18 cellular contexts compared by ENCODE assay signal in genomic region chr16:80759419-80760162, GRCh38. TPM values are rescaled to one million over a fixed set of nuclear protein-coding genes. Genes with fewer than 3 reads are reported as not detected.
DNase-seq lines count a peak whose midpoint lies in the region; ATAC-seq and TF ChIP-seq lines count a peak whose summit lies in the region.
"Had no signal": no experiment of that assay in that cellular context is flagged by ENCODE, and none has a peak within 500 bp of the region (broad histone marks: within the 10 kb centered on the region; RNA-seq: fewer than 3 reads in every experiment).

No MANE protein-coding gene starts in this region.

- peak overlapping the region; percentile 69 for H3K27ac Mint-ChIP-seq in activated naive CD8-positive, alpha-beta T cell treated with anti-CD3 and anti-CD28 coated beads, Interleukin-2, amount 50 U/mL, for 24 hours
- no peak overlapping the region for H3K27ac Mint-ChIP-seq in activated naive CD8-positive, alpha-beta T cell treated with anti-CD3 and anti-CD28 coated beads for 36 hours
- H3K27ac Mint-ChIP-seq: dendritic cell treated with granulocyte-macrophage colony-stimulating factor and Interleukin-4, amounts not matched to agents 40 ng/mL and 50 ng/mL, for 4 days; HFFc6 had no signal

- peaks cover 4% of the 10 kb centered on the region for H3K36me3 Mint-ChIP-seq in activated naive CD8-positive, alpha-beta T cell treated with anti-CD3 and anti-CD28 coated beads, Interleukin-2, amount 50 U/mL, for 24 hours (ENCODE audit: low read depth)
- peaks cover 3% of the 10 kb centered on the region for H3K36me3 Mint-ChIP-seq in activated naive CD8-positive, alpha-beta T cell treated with anti-CD3 and anti-CD28 coated beads for 36 hours

- CTCF ChIA-PET in GM10248 (lab: Yijun Ruan, JAX): no interaction called here

- POLR2A ChIA-PET in GM10248 (lab: Yijun Ruan, JAX): no interaction called here

- DNase-seq in activated naive CD8-positive, alpha-beta T cell treated with anti-CD3 and anti-CD28 coated beads, Interleukin-2, amount 50 U/mL, for 24 hours: no peak
- no peak for DNase-seq in activated naive CD8-positive, alpha-beta T cell treated with anti-CD3 and anti-CD28 coated beads for 36 hours
- DNase-seq in fibroblast of mammary gland (ENCODE audit: low read depth) (peak; percentile 13), putamen (ENCODE audit: low spot score) (no peak), GM10248 (ENCODE audit: extremely low spot score) (no peak), LoVo (ENCODE audit: low spot score) (no peak)
- DNase-seq: activated CD4-positive, CD25-positive, alpha-beta regulatory T cell treated with anti-CD3 and anti-CD28 coated beads, Interleukin-2, amount 50 U/mL, for 72 hours; HFFc6; ovary; Peyer's patch; sigmoid colon; stimulated activated CD4-positive, alpha-beta T cell treated with anti-CD3 and anti-CD28 coated beads, Interleukin-2, amount 100 ng/mL, for 24 hours; T-helper 9 cell had no signal

- H3K9me3 Mint-ChIP-seq in activated naive CD8-positive, alpha-beta T cell treated with anti-CD3 and anti-CD28 coated beads, Interleukin-2, amount 50 U/mL, for 24 hours: no peaks in the 10 kb centered on the region
- no peaks in the 10 kb centered on the region for H3K9me3 Mint-ChIP-seq in activated naive CD8-positive, alpha-beta T cell treated with anti-CD3 and anti-CD28 coated beads for 36 hours
- H3K9me3 Mint-ChIP-seq: dendritic cell treated with granulocyte-macrophage colony-stimulating factor and Interleukin-4, amounts not matched to agents 40 ng/mL and 50 ng/mL, for 4 days; HFFc6 had no signal

- peak; percentile 57 for ATAC-seq in activated naive CD8-positive, alpha-beta T cell treated with anti-CD3 and anti-CD28 coated beads, Interleukin-2, amount 50 U/mL, for 24 hours
- peak; percentile 81 for ATAC-seq in HG03460 (IDR thresholded peaks at IDR 0.05; ENCODE audit: unreplicated experiment)
- ATAC-seq in HG03280 (IDR thresholded peaks at IDR 0.05; ENCODE audit: unreplicated experiment): no peak
- ATAC-seq: HepG2 had no signal

- no peaks in the 10 kb centered on the region for H3K27me3 Mint-ChIP-seq in activated naive CD8-positive, alpha-beta T cell treated with anti-CD3 and anti-CD28 coated beads, Interleukin-2, amount 50 U/mL, for 24 hours
- H3K27me3 Mint-ChIP-seq in activated naive CD8-positive, alpha-beta T cell treated with anti-CD3 and anti-CD28 coated beads for 36 hours: no peaks in the 10 kb centered on the region
- H3K27me3 Mint-ChIP-seq: dendritic cell treated with granulocyte-macrophage colony-stimulating factor and Interleukin-4, amounts not matched to agents 40 ng/mL and 50 ng/mL, for 4 days had no signal

- no peak for TF ChIP-seq CTCF in fibroblast of mammary gland (conservative IDR thresholded peaks at IDR 0.05; ENCODE audit: control insufficient read depth, insufficient read depth, low read depth, low read length)
- TF ChIP-seq CTCF in GM10248 (IDR thresholded peaks at IDR 0.05; ENCODE audit: control extremely low read depth, extremely low read depth, low read depth, missing control alignments): no peak

- no peak overlapping the region for H3K4me3 ChIP-seq in fibroblast of mammary gland (ENCODE audit: control insufficient read depth, low read depth, low read length)
- H3K4me3 ChIP-seq: breast epithelium, ovary, Peyer's patch, sigmoid colon had no signal

- H3K4me1 Mint-ChIP-seq in activated naive CD8-positive, alpha-beta T cell treated with anti-CD3 and anti-CD28 coated beads, Interleukin-2, amount 50 U/mL, for 24 hours: peaks cover 15% of the 10 kb centered on the region
- H3K4me1 Mint-ChIP-seq in activated naive CD8-positive, alpha-beta T cell treated with anti-CD3 and anti-CD28 coated beads for 36 hours: peaks cover 8% of the 10 kb centered on the region

- H3K4me3 Mint-ChIP-seq in activated naive CD8-positive, alpha-beta T cell treated with anti-CD3 and anti-CD28 coated beads, Interleukin-2, amount 50 U/mL, for 24 hours: no peak overlapping the region
- no peak overlapping the region for H3K4me3 Mint-ChIP-seq in activated naive CD8-positive, alpha-beta T cell treated with anti-CD3 and anti-CD28 coated beads for 36 hours
- H3K4me3 Mint-ChIP-seq: dendritic cell treated with granulocyte-macrophage colony-stimulating factor and Interleukin-4, amounts not matched to agents 40 ng/mL and 50 ng/mL, for 4 days; HFFc6 had no signal

RNA-seq across cellular contexts. Expression of gene CDYL2, which starts 44.8 kb away (rescaled TPM):
- total RNA-seq in activated naive CD8-positive, alpha-beta T cell treated with anti-CD3 and anti-CD28 coated beads for 36 hours: 1 to 10 TPM; 7.4 to 9.7 TPM
